In the genomic region with DNA sequence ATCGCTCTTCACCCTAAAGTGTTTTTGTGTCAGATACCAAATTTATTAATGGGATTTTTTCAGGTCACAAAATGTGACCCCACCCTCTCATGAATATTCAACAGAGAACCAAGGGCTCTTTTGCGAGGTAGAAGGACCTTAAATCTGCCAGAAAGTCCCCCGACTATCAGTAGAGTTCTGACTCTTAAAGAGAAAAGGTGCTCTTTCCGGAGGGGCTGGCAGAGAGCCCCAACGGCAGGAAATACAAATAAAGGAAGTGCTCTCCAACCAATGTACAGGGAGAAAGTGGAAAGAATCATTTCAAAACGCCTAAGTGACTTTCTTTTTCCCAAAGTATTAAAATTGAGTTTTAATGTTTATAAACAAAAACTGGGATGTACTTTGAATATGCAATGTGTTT, we compare ENCODE assay signal across 1 cellular context.
TF ChIP-seq lines count a peak whose summit lies in the region.

No MANE protein-coding gene starts in this region.

TF ChIP-seq in A549, 52 proteins besides CTCF, POLR2A, EP300 and RAD21 (continued from another document):
- TF ChIP-seq, protein P1, sequence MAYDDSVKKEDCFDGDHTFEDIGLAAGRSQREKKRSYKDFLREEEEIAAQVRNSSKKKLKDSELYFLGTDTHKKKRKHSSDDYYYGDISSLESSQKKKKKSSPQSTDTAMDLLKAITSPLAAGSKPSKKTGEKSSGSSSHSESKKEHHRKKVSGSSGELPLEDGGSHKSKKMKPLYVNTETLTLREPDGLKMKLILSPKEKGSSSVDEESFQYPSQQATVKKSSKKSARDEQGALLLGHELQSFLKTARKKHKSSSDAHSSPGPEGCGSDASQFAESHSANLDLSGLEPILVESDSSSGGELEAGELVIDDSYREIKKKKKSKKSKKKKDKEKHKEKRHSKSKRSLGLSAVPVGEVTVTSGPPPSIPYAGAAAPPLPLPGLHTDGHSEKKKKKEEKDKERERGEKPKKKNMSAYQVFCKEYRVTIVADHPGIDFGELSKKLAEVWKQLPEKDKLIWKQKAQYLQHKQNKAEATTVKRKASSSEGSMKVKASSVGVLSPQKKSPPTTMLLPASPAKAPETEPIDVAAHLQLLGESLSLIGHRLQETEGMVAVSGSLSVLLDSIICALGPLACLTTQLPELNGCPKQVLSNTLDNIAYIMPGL (CRISPR knock-in tag; IDR thresholded peaks at IDR 0.05; ENCODE audit: borderline replicate concordance): no peak
- TF ChIP-seq EHMT2 (IDR thresholded peaks at IDR 0.05; ENCODE audit: low read depth) (no peak), CBX8 (IDR thresholded peaks at IDR 0.05) (no peak), CHD4 (IDR thresholded peaks at IDR 0.05; ENCODE audit: borderline replicate concordance) (no peak)
